24 cellular contexts compared by ENCODE assay signal in genomic region chr22:22716136-22716535, GRCh38.
"Had no signal": no experiment of that assay in that cellular context is flagged by ENCODE, and none has a peak within 500 bp of the region (broad histone marks: within the 10 kb centered on the region; RNA-seq: fewer than 3 reads in every experiment).

No MANE protein-coding gene starts in this region.

- DNase-seq: Kasumi-1, MM.1S, NCI-H1105, NCI-H1417, NCI-H1436 treated with DMSO at 0.1 percent for 48 hours, NCI-H1694 treated with DMSO at 0.1 percent for 48 hours, NCI-H1930, NCI-H2081, NCI-H2171, NCI-H226, NCI-H446, NCI-H510A, NCI-H524 treated with DMSO at 0.1 percent for 48 hours, NCI-H69, NCI-H774, Right ventricle myocardium superior, RPMI8226, SIG-M5 had no signal

- H3K27ac ChIP-seq: HL-60, KMS-11, SJSA1, SK-N-MC had no signal

- H3K9me3 Mint-ChIP-seq: IgD-negative memory B cell had no signal

- H3K36me3 Mint-ChIP-seq: IgD-negative memory B cell had no signal

- ATAC-seq: K562 had no signal

- H3K9me3 ChIP-seq: SJSA1 had no signal

- H3K27me3 Mint-ChIP-seq: IgD-negative memory B cell had no signal

- H3K36me3 ChIP-seq: SJSA1 had no signal

- H3K4me3 ChIP-seq: K562, SJSA1, SK-N-MC had no signal
